In the genomic region with DNA sequence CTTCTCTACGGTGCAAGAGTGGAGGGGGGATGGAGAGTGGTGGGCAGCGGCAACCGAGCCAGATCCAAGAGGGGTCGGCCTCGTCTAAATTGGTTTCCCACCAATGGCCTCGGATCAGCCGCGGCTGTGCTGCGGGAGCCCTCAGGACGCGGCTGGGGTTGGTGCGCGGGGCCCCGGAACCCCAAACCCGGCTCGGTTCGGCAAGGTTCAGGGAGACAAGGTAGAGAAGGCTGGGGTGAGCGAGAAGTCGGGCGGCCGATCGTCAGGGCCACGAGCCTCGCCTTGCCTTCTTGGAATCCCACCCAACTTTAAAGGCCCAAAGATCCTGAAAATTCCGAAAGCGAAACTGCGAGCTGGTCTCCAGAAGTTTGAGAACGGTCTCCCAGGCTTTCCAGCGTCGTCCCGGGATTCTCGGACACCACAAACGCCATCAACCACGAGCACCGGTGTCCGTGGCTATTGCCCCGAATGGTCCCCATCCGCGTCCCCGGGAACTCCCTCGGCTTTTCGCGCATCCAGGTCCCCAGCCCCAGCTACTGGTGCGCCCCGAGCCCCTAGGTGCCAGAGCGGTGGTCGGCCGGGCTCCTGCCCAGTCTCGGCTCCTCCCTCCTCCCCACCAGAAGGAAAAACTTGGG, we compare ENCODE assay signal across 8 cellular contexts. TPM values are rescaled to one million over a fixed set of nuclear protein-coding genes. Genes with fewer than 3 reads are reported as not detected.
DNase-seq lines count a peak whose midpoint lies in the region; ATAC-seq and TF ChIP-seq lines count a peak whose summit lies in the region.

No MANE protein-coding gene starts in this region.

- intact Hi-C loops in Right ventricle myocardium inferior (cut with DNase I) = loop anchor here (2.0 to 5.0 kb wide), 2 partner anchors 67 to 200 kb away; no protein-coding TSS in a partner anchor
- intact Hi-C loops in naive thymus-derived CD4-positive, alpha-beta T cell (cut with micrococcal nuclease) = loop anchor here (1.0 to 10.0 kb wide), 9 partner anchors 19 to 647 kb away; a partner anchor contains a TSS

- H3K9me3 Mint-ChIP-seq in naive thymus-derived CD4-positive, alpha-beta T cell = peaks cover 0 to 4% (median 0%) of the 10 kb centered on the region in 11 donors

- no peaks in the 10 kb centered on the region for H3K9me3 ChIP-seq in right atrium auricular region
- no peaks in the 10 kb centered on the region for H3K9me3 ChIP-seq in naive thymus-derived CD4-positive, alpha-beta T cell (ENCODE audit: control insufficient read depth in 2 of 3, low read length in 3 of 3)

- peaks cover 0 to 12% (median 0%) of the 10 kb centered on the region in 5 donors for H3K27me3 Mint-ChIP-seq in naive thymus-derived CD4-positive, alpha-beta T cell

- H3K4me1 Mint-ChIP-seq in naive thymus-derived CD4-positive, alpha-beta T cell = peaks cover 44 to 66% (median 56%) of the 10 kb centered on the region in 7 donors

- peaks cover 0 to 67% of the 10 kb centered on the region in 2 donors for H3K4me1 ChIP-seq in right atrium auricular region
- H3K4me1 ChIP-seq in naive thymus-derived CD4-positive, alpha-beta T cell (ENCODE audit: control insufficient read depth in 2 of 2, insufficient read depth in 2 of 2, low read length in 2 of 2) = peaks cover 17 to 27% of the 10 kb centered on the region in 2 donors

- CTCF ChIA-PET in naive thymus-derived CD4-positive, alpha-beta T cell (lab: Charles Lee) = interaction anchor here (0.8 to 1.3 kb wide), 4 partner anchors 45 to 737 kb away, joined by 3 read pairs; no protein-coding TSS in a partner anchor

- H3K36me3 Mint-ChIP-seq in naive thymus-derived CD4-positive, alpha-beta T cell = peaks cover 0 to 27% (median 10%) of the 10 kb centered on the region in 5 donors

- POLR2A ChIA-PET in naive thymus-derived CD4-positive, alpha-beta T cell (lab: Charles Lee) = interaction anchor here (2.1 to 4.7 kb wide), 2 partner anchors 18 to 77 kb away, joined by 8 to 21 read pairs; no protein-coding TSS in a partner anchor

- no peak for ATAC-seq in Right ventricle myocardium inferior
- ATAC-seq in naive thymus-derived CD4-positive, alpha-beta T cell = no peak
- ATAC-seq in HG02870 (IDR thresholded peaks at IDR 0.05; ENCODE audit: unreplicated experiment) = no peak
- no peak for ATAC-seq in HG02588 (IDR thresholded peaks at IDR 0.05; ENCODE audit: unreplicated experiment)
- no peak for ATAC-seq in HG02759 (IDR thresholded peaks at IDR 0.05; ENCODE audit: unreplicated experiment)

- DNase-seq in right atrium auricular region (ENCODE audit: low spot score) (no peak), Right ventricle myocardium inferior (ENCODE audit: missing footprints) (no peak), ecto neural progenitor cell (ENCODE audit: low spot score) (peak; percentile 50), GOT3 (lab: John Stamatoyannopoulos, UW) (no peak)
- DNase-seq in naive thymus-derived CD4-positive, alpha-beta T cell = peak in 2 of 9 donors; percentile 8 to 17

- H3K4me3 ChIP-seq in right atrium auricular region = peak overlapping the region; percentile 67 to 79
- H3K4me3 ChIP-seq in naive thymus-derived CD4-positive, alpha-beta T cell (ENCODE audit: low read length) = peak overlapping the region; percentile 92

- H3K27ac Mint-ChIP-seq in naive thymus-derived CD4-positive, alpha-beta T cell = peak overlapping the region; percentile 66 to 99 (median 89)

- H3K36me3 ChIP-seq in right atrium auricular region = no peaks in the 10 kb centered on the region
- H3K36me3 ChIP-seq in naive thymus-derived CD4-positive, alpha-beta T cell (ENCODE audit: control insufficient read depth in 2 of 3, insufficient read depth in 3 of 3, low read length in 3 of 3) = peaks cover 0 to 13% (median 0%) of the 10 kb centered on the region in 3 experiments

- TF ChIP-seq CTCF in right atrium auricular region (IDR thresholded peaks at IDR 0.05) = no peak

- H3K27ac ChIP-seq in right atrium auricular region = peak overlapping the region; percentile 78 to 88
- H3K27ac ChIP-seq in naive thymus-derived CD4-positive, alpha-beta T cell (ENCODE audit: low read depth, low read length) = peak overlapping the region; percentile 76

- peak overlapping the region; percentile 91 to 100 (median 99) for H3K4me3 Mint-ChIP-seq in naive thymus-derived CD4-positive, alpha-beta T cell

- H3K27me3 ChIP-seq in right atrium auricular region = no peaks in the 10 kb centered on the region
- H3K27me3 ChIP-seq in naive thymus-derived CD4-positive, alpha-beta T cell (ENCODE audit: control insufficient read depth in 2 of 2, insufficient read depth in 2 of 2, low read length in 2 of 2) = no peaks in the 10 kb centered on the region

RNA-seq across cellular contexts. Expression of a gene that starts 3.3 kb away (rescaled TPM):
- total RNA-seq in right atrium auricular region (1 to 10 TPM; 7.9 TPM), Right ventricle myocardium inferior (9.6 TPM)
- total RNA-seq in naive thymus-derived CD4-positive, alpha-beta T cell = 10 to 100 TPM; 38.6 to 50.9 (median 40.9) TPM
- polyA plus RNA-seq in naive thymus-derived CD4-positive, alpha-beta T cell = 1 to 10 TPM; 7.4 to 8.1 TPM
